Comparison of ENCODE assay signal across 13 cellular contexts in the genomic region with DNA sequence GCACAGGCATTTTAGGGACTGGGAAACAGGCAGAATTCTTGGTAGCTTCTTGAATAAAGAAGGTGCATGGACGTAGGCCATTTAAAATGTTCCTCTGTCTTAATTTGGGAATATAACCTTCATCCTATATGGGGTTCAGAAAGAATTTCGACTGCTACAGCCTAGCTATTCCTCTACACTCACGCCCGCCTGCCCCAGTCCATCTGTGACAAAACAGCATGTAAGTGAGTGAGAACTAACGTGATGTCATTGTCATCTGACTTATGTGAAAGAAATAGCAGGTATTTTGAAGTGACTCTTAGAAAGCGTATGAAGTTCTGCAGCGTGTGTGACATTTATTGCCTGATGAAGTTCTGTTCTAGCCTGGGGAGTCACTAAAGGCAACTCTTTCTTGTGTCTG.
DNase-seq lines count a peak whose midpoint lies in the region; ATAC-seq lines count a peak whose summit lies in the region.
"Had no signal": no experiment of that assay in that cellular context is flagged by ENCODE, and none has a peak within 500 bp of the region (broad histone marks: within the 10 kb centered on the region; RNA-seq: fewer than 3 reads in every experiment).

No MANE protein-coding gene starts in this region.

- peak; percentile 3 for ATAC-seq in GM18498 (IDR thresholded peaks at IDR 0.05; ENCODE audit: unreplicated experiment)
- peak; percentile 13 for ATAC-seq in GM19035 (IDR thresholded peaks at IDR 0.05; ENCODE audit: unreplicated experiment)
- peak; percentile 4 for ATAC-seq in HG02852 (IDR thresholded peaks at IDR 0.05; ENCODE audit: unreplicated experiment)

- DNase-seq in RPMI8226 (peak; percentile 11), COLO829 (ENCODE audit: low spot score) (no peak), AG20443 (ENCODE audit: low spot score) (no peak), HCEC 1CT (no peak), NAMALWA (ENCODE audit: low spot score) (no peak)
- DNase-seq: cortex of kidney, GOT3, NCI-H1048, NCI-H446, spleen had no signal
